ENCODE assay signal across 29 cellular contexts in genomic region chr11:127288926-127289325, GRCh38.
"Had no signal": no experiment of that assay in that cellular context is flagged by ENCODE, and none has a peak within 500 bp of the region (broad histone marks: within the 10 kb centered on the region; RNA-seq: fewer than 3 reads in every experiment).

No MANE protein-coding gene starts in this region.

- H3K4me2 ChIP-seq: neural progenitor cell, smooth muscle cell had no signal

- H3K27ac Mint-ChIP-seq: natural killer cell; nephron; neural progenitor cell; progenitor cell of endocrine pancreas; stimulated activated effector memory CD8-positive, alpha-beta T cell treated with anti-CD3 and anti-CD28 coated beads, Interleukin-12 subunit alpha, Interleukin-12 subunit beta, amount 100 ng/mL, for 72 hours; stimulated activated naive B cell treated with anti-CD40 and anti-IgM and Interleukin-4, amounts not matched to agents 10 μg/mL and 1 μg/mL and 100 μg/mL, for 72 hours; stimulated activated naive CD8-positive, alpha-beta T cell treated with anti-CD3 and anti-CD28 coated beads, Interleukin-15, Interleukin-2, amounts not matched to agents 100 ng/mL and 50 ng/mL, for 24 hours had no signal

- H3K9me3 ChIP-seq: ovary, thoracic aorta, thyroid gland, upper lobe of left lung, vagina had no signal

- H3K9ac ChIP-seq: neural progenitor cell, parathyroid adenoma had no signal

- H3K36me3 Mint-ChIP-seq: natural killer cell; stimulated activated effector memory CD8-positive, alpha-beta T cell treated with anti-CD3 and anti-CD28 coated beads, Interleukin-12 subunit alpha, Interleukin-12 subunit beta, amount 100 ng/mL, for 72 hours; stimulated activated naive B cell treated with anti-CD40 and anti-IgM and Interleukin-4, amounts not matched to agents 10 μg/mL and 1 μg/mL and 100 μg/mL, for 72 hours had no signal

- H2AFZ ChIP-seq: neural progenitor cell, parathyroid adenoma had no signal

- H3K4me1 Mint-ChIP-seq: natural killer cell; nephron; neural progenitor cell; stimulated activated effector memory CD8-positive, alpha-beta T cell treated with anti-CD3 and anti-CD28 coated beads, Interleukin-12 subunit alpha, Interleukin-12 subunit beta, amount 100 ng/mL, for 72 hours; stimulated activated naive B cell treated with anti-CD40 and anti-IgM and Interleukin-4, amounts not matched to agents 10 μg/mL and 1 μg/mL and 100 μg/mL, for 72 hours had no signal

- H3K4me3 ChIP-seq: neural progenitor cell, ovary, psoas muscle, skin epidermis, smooth muscle cell, spleen, stomach, thoracic aorta, thyroid gland, tibial nerve, upper lobe of left lung, vagina had no signal

- H3K27me3 Mint-ChIP-seq: progenitor cell of endocrine pancreas; stimulated activated naive B cell treated with anti-CD40 and anti-IgM and Interleukin-4, amounts not matched to agents 10 μg/mL and 1 μg/mL and 100 μg/mL, for 72 hours; stimulated activated naive CD8-positive, alpha-beta T cell treated with anti-CD3 and anti-CD28 coated beads, Interleukin-15, Interleukin-2, amounts not matched to agents 100 ng/mL and 50 ng/mL, for 24 hours had no signal

- FAIRE-seq: urothelium cell line had no signal

- DNase-seq: natural killer cell; occipital lobe; ovary; posterior cingulate gyrus; psoas muscle; right cardiac atrium; spleen; stimulated activated CD4-positive, alpha-beta T cell treated with anti-CD3 and anti-CD28 coated beads, Interleukin-12 subunit alpha, Interleukin-12 subunit beta, amount 100 ng/mL, for 4 hours; stimulated activated CD4-positive, alpha-beta T cell treated with anti-CD3 and anti-CD28 coated beads, Interleukin-1b, Interleukin-23, amount 100 ng/mL, for 48 hours; stimulated activated CD4-positive, alpha-beta T cell treated with anti-CD3 and anti-CD28 coated beads, Interleukin-4, amount 100 ng/mL, for 1 hour; stimulated activated naive B cell treated with anti-CD40 and anti-IgM and Interleukin-4, amounts not matched to agents 10 μg/mL and 1 μg/mL and 100 μg/mL, for 72 hours; stimulated activated naive CD4-positive, alpha-beta T cell treated with Interleukin-2 at 50 U/mL for 16 hours; stomach; thyroid gland; trophoblast cell; upper lobe of left lung had no signal

- H3K4me3 Mint-ChIP-seq: natural killer cell; nephron; neural progenitor cell; stimulated activated effector memory CD8-positive, alpha-beta T cell treated with anti-CD3 and anti-CD28 coated beads, Interleukin-12 subunit alpha, Interleukin-12 subunit beta, amount 100 ng/mL, for 72 hours; stimulated activated naive B cell treated with anti-CD40 and anti-IgM and Interleukin-4, amounts not matched to agents 10 μg/mL and 1 μg/mL and 100 μg/mL, for 72 hours; stimulated activated naive CD8-positive, alpha-beta T cell treated with anti-CD3 and anti-CD28 coated beads, Interleukin-15, Interleukin-2, amounts not matched to agents 100 ng/mL and 50 ng/mL, for 24 hours had no signal

- H3K27ac ChIP-seq: neural progenitor cell, ovary, parathyroid adenoma, psoas muscle, skin epidermis, spleen, stomach, thoracic aorta, thyroid gland, tibial nerve, upper lobe of left lung, vagina had no signal

- H3K36me3 ChIP-seq: neural progenitor cell, ovary, spleen, stomach, thoracic aorta, thyroid gland, tibial nerve, upper lobe of left lung, vagina had no signal

- H3K79me2 ChIP-seq: parathyroid adenoma had no signal

- H3K27me3 ChIP-seq: neural progenitor cell, ovary, spleen, stomach, thyroid gland, tibial nerve, upper lobe of left lung, vagina had no signal

- H3K4me1 ChIP-seq: neural progenitor cell, parathyroid adenoma, psoas muscle, spleen, stomach, thyroid gland, tibial nerve, upper lobe of left lung, vagina had no signal

- ATAC-seq: natural killer cell; psoas muscle; right cardiac atrium; sciatic nerve; stimulated activated effector memory CD8-positive, alpha-beta T cell treated with anti-CD3 and anti-CD28 coated beads, Interleukin-12 subunit alpha, Interleukin-12 subunit beta, amount 100 ng/mL, for 72 hours; stimulated activated naive B cell treated with anti-CD40 and anti-IgM and Interleukin-4, amounts not matched to agents 10 μg/mL and 1 μg/mL and 100 μg/mL, for 72 hours had no signal
